ENCODE assay signal across 1 cellular context in genomic region chr2:13536941-13537340, GRCh38.
TF ChIP-seq lines count a peak whose summit lies in the region.

No MANE protein-coding gene starts in this region.

TF ChIP-seq in HepG2, 621 proteins besides CTCF, POLR2A, EP300 and RAD21 (continued from another document):
- TF ChIP-seq ZBED4 (CRISPR knock-in tag; IDR thresholded peaks at IDR 0.05; ENCODE audit: borderline replicate concordance) (no peak), AKAP8 (CRISPR knock-in tag; IDR thresholded peaks at IDR 0.05) (no peak)
